8 cellular contexts compared by ENCODE assay signal in genomic region chr10:108204528-108205313, GRCh38.
DNase-seq lines count a peak whose midpoint lies in the region; ATAC-seq and TF ChIP-seq lines count a peak whose summit lies in the region.

No MANE protein-coding gene starts in this region.

- TF ChIP-seq CTCF in MCF 10A (IDR thresholded peaks at IDR 0.05; ENCODE audit: unreplicated experiment), result peak; percentile 75
- TF ChIP-seq CTCF in breast epithelium (IDR thresholded peaks at IDR 0.05), result no peak
- no peak for TF ChIP-seq CTCF in osteoblast (IDR thresholded peaks at IDR 0.05; ENCODE audit: extremely low read depth, low read depth, low read length)

- H3K27me3 ChIP-seq in breast epithelium, result no peaks in the 10 kb centered on the region
- H3K27me3 ChIP-seq in osteoblast (ENCODE audit: insufficient read depth, low read length), result no peaks in the 10 kb centered on the region

- POLR2A ChIA-PET in MCF 10A (lab: Yijun Ruan, JAX), result interaction anchor here (1.4 kb wide), 1 partner anchor 795 kb away, joined by 3 read pairs; no protein-coding TSS in a partner anchor

- H3K36me3 Mint-ChIP-seq in MCF 10A (ENCODE audit: insufficient read depth, unreplicated experiment), result no peaks in the 10 kb centered on the region

- H3K4me1 ChIP-seq in breast epithelium, result no peaks in the 10 kb centered on the region
- no peaks in the 10 kb centered on the region for H3K4me1 ChIP-seq in osteoblast (ENCODE audit: insufficient read depth, low read length)

- intact Hi-C loops in MCF 10A (cut with micrococcal nuclease) (loop anchor here (1.0 to 10.0 kb wide), 7 partner anchors 290 to 1497 kb away; partner anchors contain the start of gene SORCS1), breast epithelium (cut with DNase I; ENCODE audit: low total_unique reads) (loop anchor here (5.0 kb wide), 2 partner anchors 438 to 823 kb away; no protein-coding TSS in a partner anchor)

- H4K20me1 ChIP-seq in osteoblast (ENCODE audit: insufficient read depth, low read length), result no peaks in the 10 kb centered on the region

- no peak overlapping the region for H3K4me3 Mint-ChIP-seq in MCF 10A (ENCODE audit: unreplicated experiment)

- CTCF ChIA-PET in MCF 10A (lab: Yijun Ruan, JAX), result interaction anchor here (0.5 to 3.9 kb wide), 58 partner anchors 10 to 1580 kb away, joined by 3 to 44 read pairs (median 4); no protein-coding TSS in a partner anchor

- H3K27ac Mint-ChIP-seq in MCF 10A (ENCODE audit: low read depth, unreplicated experiment), result no peak overlapping the region

- H3K27ac ChIP-seq in breast epithelium (no peak overlapping the region), osteoblast (ENCODE audit: low read depth, low read length) (no peak overlapping the region)

- H3K4me1 Mint-ChIP-seq in MCF 10A (ENCODE audit: insufficient read depth, unreplicated experiment), result no peaks in the 10 kb centered on the region

- H3K36me3 ChIP-seq in breast epithelium, result no peaks in the 10 kb centered on the region
- H3K36me3 ChIP-seq in osteoblast (ENCODE audit: insufficient read depth, low read length), result no peaks in the 10 kb centered on the region

- DNase-seq in MCF 10A (ENCODE audit: unreplicated experiment), result peak; percentile 59
- DNase-seq in breast epithelium (ENCODE audit: low spot score in 2 of 2), result no peak
- peak; percentile 74 for DNase-seq in SK-N-DZ (ENCODE audit: low spot score)
- DNase-seq in iPS-NIHi11 (ENCODE audit: low spot score), result peak; percentile 54
- no peak for DNase-seq in osteoblast (ENCODE audit: insufficient read length, low spot score, missing footprints)
- no peak for DNase-seq in activated CD4-positive, alpha-beta T cell treated with anti-CD3 and anti-CD28 coated beads, Interleukin-2, amount 50 U/mL, for 4 hours

- no peak overlapping the region for H3K4me2 ChIP-seq in osteoblast (ENCODE audit: insufficient read depth, low read length)

- H3K27me3 Mint-ChIP-seq in MCF 10A (ENCODE audit: insufficient read depth, unreplicated experiment), result no peaks in the 10 kb centered on the region

- H3K9me3 ChIP-seq in breast epithelium (no peaks in the 10 kb centered on the region), osteoblast (ENCODE audit: low read depth, low read length) (no peaks in the 10 kb centered on the region)

- H3K4me3 ChIP-seq in breast epithelium (no peak overlapping the region), osteoblast (ENCODE audit: insufficient read depth, low read length) (no peak overlapping the region)

- no peaks in the 10 kb centered on the region for H3K79me2 ChIP-seq in osteoblast (ENCODE audit: insufficient read depth, low read length)

- ATAC-seq in HG03159 (IDR thresholded peaks at IDR 0.05; ENCODE audit: unreplicated experiment), result peak; percentile 67
- no peak for ATAC-seq in activated CD4-positive, CD25-positive, alpha-beta regulatory T cell treated with anti-CD3 and anti-CD28 coated beads, Interleukin-2, amount 50 U/mL, for 24 hours

- no TSS peak for BruUV-seq in MCF 10A (replicated peaks; lab: Mats Ljungman, UMichigan)

- no peaks in the 10 kb centered on the region for H3K9me3 Mint-ChIP-seq in MCF 10A (ENCODE audit: unreplicated experiment)

- H2AFZ ChIP-seq in osteoblast (ENCODE audit: low read length), result no peak overlapping the region

- no peak for TF ChIP-seq POLR2A in breast epithelium (IDR thresholded peaks at IDR 0.05)

Comparison
In these comparisons a context has a peak if more than half of its experiments do, and no peak if none do; other contexts are left out.
1. DNase-seq: peak in MCF 10A (single experiment), SK-N-DZ (single experiment) and iPS-NIHi11 (single experiment); none in breast epithelium (0 of 2), osteoblast (single experiment) and activated CD4-positive, alpha-beta T cell treated with anti-CD3 and anti-CD28 coated beads, Interleukin-2, amount 50 U/mL, for 4 hours (0 of 2).